ENCODE assay signal across 26 cellular contexts in the genomic region with DNA sequence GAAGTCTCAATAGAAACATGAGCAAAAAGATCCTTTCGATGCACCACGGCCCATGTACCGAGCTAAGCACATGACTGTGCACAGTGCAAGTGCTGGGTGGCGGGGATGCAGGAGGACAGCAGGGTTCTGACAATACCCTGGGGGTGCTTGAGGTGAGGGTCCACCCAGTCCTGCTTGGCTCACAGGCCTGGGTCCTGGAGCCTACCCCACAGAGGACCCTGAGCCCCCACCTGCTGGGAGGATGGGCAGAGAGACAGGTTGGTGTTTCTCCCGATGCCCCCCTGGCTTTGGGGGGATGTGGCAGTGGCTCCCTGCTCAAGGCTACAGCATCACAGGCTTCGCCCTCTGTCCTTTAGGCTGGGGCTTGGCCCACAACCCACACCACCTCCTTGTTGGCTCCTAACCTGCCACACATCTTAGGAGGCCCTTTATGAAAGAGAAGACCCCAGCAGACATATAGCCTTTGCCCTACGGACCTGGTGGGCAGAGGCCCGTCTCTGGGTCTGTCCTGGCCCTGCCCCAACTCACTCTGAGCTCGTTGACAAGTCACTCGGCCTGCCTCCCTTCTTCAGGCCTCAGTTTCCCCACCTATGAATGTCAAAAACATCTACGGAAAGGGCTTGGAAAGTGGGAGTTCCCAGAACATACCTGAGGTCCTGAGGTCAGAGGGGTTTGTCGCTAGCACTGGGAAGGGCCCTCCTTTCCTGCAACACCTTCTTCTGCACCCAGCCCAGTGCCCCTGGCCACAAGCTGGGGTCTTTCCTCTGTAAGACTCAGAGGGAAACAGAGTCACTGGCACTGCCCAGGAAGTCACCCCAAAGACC. TPM values are rescaled to one million over a fixed set of nuclear protein-coding genes. Genes with fewer than 3 reads are reported as not detected.
"Had no signal": no experiment of that assay in that cellular context is flagged by ENCODE, and none has a peak within 500 bp of the region (broad histone marks: within the 10 kb centered on the region; RNA-seq: fewer than 3 reads in every experiment).

No MANE protein-coding gene starts in this region.

- H3K4me1 ChIP-seq: esophagus muscularis mucosa, left ventricle myocardium inferior, parathyroid adenoma, right lobe of liver, upper lobe of left lung had no signal

- H3K9me3 Mint-ChIP-seq: activated naive CD4-positive, alpha-beta T cell treated with anti-CD3 and anti-CD28 coated beads for 36 hours; effector memory CD8-positive, alpha-beta T cell had no signal

- ATAC-seq: activated CD8-positive, alpha-beta T cell treated with anti-CD3 and anti-CD28 coated beads for 36 hours; effector memory CD8-positive, alpha-beta T cell; right lobe of liver; SK-N-SH treated with all-trans-retinoic acid at 6 μM for 48 hours; stimulated activated memory B cell treated with anti-CD40 and anti-IgM and Interleukin-4, amounts not matched to agents 10 μg/mL and 1 μg/mL and 100 μg/mL, for 72 hours had no signal

- H3K4me3 ChIP-seq: dorsolateral prefrontal cortex, esophagus muscularis mucosa, left ventricle myocardium inferior, right lobe of liver, thoracic aorta, upper lobe of left lung had no signal

- DNase-seq: activated CD4-positive, alpha-beta T cell treated with anti-CD3 and anti-CD28 coated beads for 4 hours; activated CD8-positive, alpha-beta T cell treated with anti-CD3 and anti-CD28 coated beads for 36 hours; activated naive CD4-positive, alpha-beta T cell treated with anti-CD3 and anti-CD28 coated beads for 36 hours; anterior cingulate cortex; effector memory CD8-positive, alpha-beta T cell; glutamatergic neuron; hippocampal formation; kidney glomerular epithelial cell; left ventricle myocardium inferior; mammary epithelial cell; midbrain; SIG-M5; small intestine; stimulated activated CD4-positive, alpha-beta T cell treated with anti-CD3 and anti-CD28 coated beads, Interleukin-15, amount 100 ng/mL, for 24 hours; upper lobe of left lung had no signal

- H3K27ac Mint-ChIP-seq: activated CD8-positive, alpha-beta T cell treated with anti-CD3 and anti-CD28 coated beads for 36 hours; activated naive CD4-positive, alpha-beta T cell treated with anti-CD3 and anti-CD28 coated beads for 36 hours; brain; effector memory CD8-positive, alpha-beta T cell; nephron; stimulated activated memory B cell treated with anti-CD40 and anti-IgM and Interleukin-4, amounts not matched to agents 10 μg/mL and 1 μg/mL and 100 μg/mL, for 72 hours had no signal

- H3K27me3 ChIP-seq: right lobe of liver, upper lobe of left lung had no signal

- H3K4me3 Mint-ChIP-seq: activated CD8-positive, alpha-beta T cell treated with anti-CD3 and anti-CD28 coated beads for 36 hours; activated naive CD4-positive, alpha-beta T cell treated with anti-CD3 and anti-CD28 coated beads for 36 hours; brain; effector memory CD8-positive, alpha-beta T cell; nephron; stimulated activated memory B cell treated with anti-CD40 and anti-IgM and Interleukin-4, amounts not matched to agents 10 μg/mL and 1 μg/mL and 100 μg/mL, for 72 hours had no signal

- H3K36me3 ChIP-seq: esophagus muscularis mucosa, left ventricle myocardium inferior, right lobe of liver, thoracic aorta, upper lobe of left lung had no signal

- H3K4me1 Mint-ChIP-seq: brain had no signal

- H3K36me3 Mint-ChIP-seq: brain; stimulated activated memory B cell treated with anti-CD40 and anti-IgM and Interleukin-4, amounts not matched to agents 10 μg/mL and 1 μg/mL and 100 μg/mL, for 72 hours had no signal

- H3K27ac ChIP-seq: dorsolateral prefrontal cortex, esophagus muscularis mucosa, left ventricle myocardium inferior, parathyroid adenoma, right lobe of liver, thoracic aorta, upper lobe of left lung had no signal

- H3K9me3 ChIP-seq: left ventricle myocardium inferior, right lobe of liver, thoracic aorta, upper lobe of left lung had no signal

RNA-seq across cellular contexts. Expression of a gene that starts 50.3 kb away (rescaled TPM):
- total RNA-seq: frontal cortex; left ventricle myocardium inferior; mammary epithelial cell; right lobe of liver; T-helper 2 cell treated with Interferon-gamma antibody and Interleukin-4, amounts not matched to agents 100 ng/mL and 5 ng/mL, for 36 hours; thoracic aorta; upper lobe of left lung had no signal
